8 cellular contexts compared by ENCODE assay signal in the genomic region with DNA sequence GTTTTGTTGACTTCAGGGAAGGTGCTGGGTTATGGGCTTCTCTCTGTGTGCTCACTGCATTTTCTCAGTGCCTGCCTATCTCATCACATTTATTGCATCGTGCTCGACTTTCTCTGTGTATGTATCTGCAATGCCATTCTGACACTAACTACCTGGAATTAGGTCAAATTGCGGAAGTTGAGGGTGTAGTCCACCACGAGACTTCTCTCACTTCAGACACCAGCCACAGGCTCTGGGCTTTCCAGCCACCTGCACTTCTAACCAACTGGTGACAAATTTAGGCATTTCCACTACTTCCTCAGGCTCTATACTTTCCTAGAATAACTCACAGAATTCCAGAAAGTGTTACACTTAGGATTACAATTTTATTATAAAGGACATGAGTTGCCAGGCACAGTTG.
DNase-seq lines count a peak whose midpoint lies in the region; ATAC-seq, FAIRE-seq and TF ChIP-seq lines count a peak whose summit lies in the region.

No MANE protein-coding gene starts in this region.

- no TSS peak for BruUV-seq in K562 (replicated peaks; lab: Mats Ljungman, UMichigan)

- no peak for TF ChIP-seq EP300 in K562 (IDR thresholded peaks at IDR 0.05; ENCODE audit: low read length)

- H3K27me3 ChIP-seq in K562 (ENCODE audit: control insufficient read depth in 2 of 2, insufficient read depth in 2 of 2, low read length in 2 of 2) = no peaks in the 10 kb centered on the region

- no peaks in the 10 kb centered on the region for H3K9me3 ChIP-seq in K562 (replicated peaks; ENCODE audit: control insufficient read depth, insufficient read depth, low read depth, low read length)

- ATAC-seq in GM21528 (IDR thresholded peaks at IDR 0.05; ENCODE audit: low FRiP score, unreplicated experiment) = peak; percentile 85
- peak; percentile 58 for ATAC-seq in HG03439 (IDR thresholded peaks at IDR 0.05; ENCODE audit: unreplicated experiment)
- no peak for ATAC-seq in K562
- no peak for ATAC-seq in left ventricle myocardium superior

- 20% methylated on average over 4 of the region's 4 CpGs for WGBS in K562 (ENCODE audit: insufficient coverage, low coverage, missing lambda C conversion rate)

- DNase-seq in GM18507 (ENCODE audit: extremely low spot score, insufficient read length, low read depth) = no peak
- DNase-seq in K562 (ENCODE audit: extremely low read depth in 1 of 4, low spot score in 3 of 4) = peak in 1 of 4 experiments; percentile 7
- DNase-seq in left ventricle myocardium superior = no peak
- DNase-seq in NCI-H2081 treated with DMSO at 0.1 percent for 48 hours (lab: John Stamatoyannopoulos, UW) = no peak
- no peak for DNase-seq in NCI-H1105 treated with DMSO at 0.1 percent for 48 hours (lab: John Stamatoyannopoulos, UW)
- no peak for DNase-seq in activated effector memory CD4-positive, alpha-beta T cell treated with Interleukin-2 at 50 U/mL for 16 hours

- no peak overlapping the region for H3K9ac ChIP-seq in K562 (ENCODE audit: insufficient read depth in 1 of 2, low read depth in 2 of 2, low read length in 2 of 2)

- H3K4me1 ChIP-seq in K562 (replicated peaks in 1 of 2; ENCODE audit: control insufficient read depth in 2 of 2, insufficient read depth in 2 of 2, low read length in 2 of 2) = no peaks in the 10 kb centered on the region

- no peaks in the 10 kb centered on the region for H3K9me1 ChIP-seq in K562 (ENCODE audit: control insufficient read depth, insufficient read depth, low read length)

- H3K79me2 ChIP-seq in K562 (ENCODE audit: control insufficient read depth, insufficient read depth, low read length) = no peaks in the 10 kb centered on the region

- H2AFZ ChIP-seq in K562 (ENCODE audit: low read depth, low read length) = peak overlapping the region; percentile 25; the same call in 1 of the 2 replicates

- no peak for TF ChIP-seq POLR2A in K562 (conservative IDR thresholded peaks at IDR 0.05)

- H4K20me1 ChIP-seq in K562 (replicated peaks; ENCODE audit: control insufficient read depth, insufficient read depth, low read length) = no peaks in the 10 kb centered on the region

- no peak overlapping the region for H3K4me3 ChIP-seq in K562

- POLR2A ChIA-PET in K562 (lab: Yijun Ruan, JAX) = no interaction called here

- TF ChIP-seq CTCF in K562 (IDR thresholded peaks at IDR 0.05 in 2 of 3, conservative IDR thresholded peaks at IDR 0.05 in 1 of 3; ENCODE audit: insufficient read depth in 2 of 3, low read depth in 1 of 3, low read length in 3 of 3) = no peak

- in situ Hi-C loops in K562 (cut with MboI) = no loop called here

- no peak for TF ChIP-seq RAD21 in K562 (CRISPR knock-in tag; conservative IDR thresholded peaks at IDR 0.05 in 1 of 2, IDR thresholded peaks at IDR 0.05 in 1 of 2)

- CTCF ChIA-PET in K562 (lab: Yijun Ruan, JAX; ENCODE audit: low intra/inter-chr PET ratio) = no interaction called here

- no peak overlapping the region for H3K4me2 ChIP-seq in K562 (ENCODE audit: insufficient read depth, low read length)

- FAIRE-seq in GM18507 (lab: Jason Lieb, UNC) = peak; percentile 95
- no peak for FAIRE-seq in K562 (lab: Jason Lieb, UNC)

- intact Hi-C loops in K562 (cut with micrococcal nuclease) = no loop called here
- intact Hi-C loops in left ventricle myocardium superior (cut with micrococcal nuclease) = no loop called here

- H3K27ac ChIP-seq in K562 (ENCODE audit: extremely low read depth, low read depth, low read length) = no peak overlapping the region

- H3K36me3 ChIP-seq in K562 (ENCODE audit: control insufficient read depth, insufficient read depth, low read length) = no peaks in the 10 kb centered on the region

TF ChIP-seq in K562, 482 proteins besides CTCF, POLR2A, EP300 and RAD21:
- TF ChIP-seq SMARCC2 (IDR thresholded peaks at IDR 0.05; ENCODE audit: low read depth) (no peak), SAFB2 (IDR thresholded peaks at IDR 0.05; ENCODE audit: borderline replicate concordance, low read depth, low read length, severe bottlenecking) (no peak), ZKSCAN8 (CRISPR knock-in tag; IDR thresholded peaks at IDR 0.05) (no peak), ZNF146 (CRISPR knock-in tag; IDR thresholded peaks at IDR 0.05; ENCODE audit: unreplicated experiment) (no peak), MAFK (IDR thresholded peaks at IDR 0.05; ENCODE audit: low read length) (no peak), ZNF696 (CRISPR knock-in tag; conservative IDR thresholded peaks at IDR 0.05) (no peak), ZNF589 (CRISPR knock-in tag; IDR thresholded peaks at IDR 0.05; ENCODE audit: low read depth) (no peak), SMAD4 (CRISPR knock-in tag; conservative IDR thresholded peaks at IDR 0.05) (no peak), CBX3 (IDR thresholded peaks at IDR 0.05; ENCODE audit: borderline replicate concordance in 1 of 2, low read length in 2 of 2) (no peak), PHF21A (IDR thresholded peaks at IDR 0.05; ENCODE audit: borderline replicate concordance, low read depth) (no peak), ZNF253 (CRISPR knock-in tag; conservative IDR thresholded peaks at IDR 0.05) (no peak), HEY1 (CRISPR knock-in tag; IDR thresholded peaks at IDR 0.05; ENCODE audit: borderline replicate concordance) (no peak), FOS (IDR thresholded peaks at IDR 0.05; ENCODE audit: extremely low read depth, insufficient read length) (no peak)
- TF ChIP-seq, protein P1, sequence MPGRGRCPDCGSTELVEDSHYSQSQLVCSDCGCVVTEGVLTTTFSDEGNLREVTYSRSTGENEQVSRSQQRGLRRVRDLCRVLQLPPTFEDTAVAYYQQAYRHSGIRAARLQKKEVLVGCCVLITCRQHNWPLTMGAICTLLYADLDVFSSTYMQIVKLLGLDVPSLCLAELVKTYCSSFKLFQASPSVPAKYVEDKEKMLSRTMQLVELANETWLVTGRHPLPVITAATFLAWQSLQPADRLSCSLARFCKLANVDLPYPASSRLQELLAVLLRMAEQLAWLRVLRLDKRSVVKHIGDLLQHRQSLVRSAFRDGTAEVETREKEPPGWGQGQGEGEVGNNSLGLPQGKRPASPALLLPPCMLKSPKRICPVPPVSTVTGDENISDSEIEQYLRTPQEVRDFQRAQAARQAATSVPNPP (IDR thresholded peaks at IDR 0.05; ENCODE audit: borderline replicate concordance, insufficient read depth, insufficient read length) = no peak
- TF ChIP-seq, protein P2, sequence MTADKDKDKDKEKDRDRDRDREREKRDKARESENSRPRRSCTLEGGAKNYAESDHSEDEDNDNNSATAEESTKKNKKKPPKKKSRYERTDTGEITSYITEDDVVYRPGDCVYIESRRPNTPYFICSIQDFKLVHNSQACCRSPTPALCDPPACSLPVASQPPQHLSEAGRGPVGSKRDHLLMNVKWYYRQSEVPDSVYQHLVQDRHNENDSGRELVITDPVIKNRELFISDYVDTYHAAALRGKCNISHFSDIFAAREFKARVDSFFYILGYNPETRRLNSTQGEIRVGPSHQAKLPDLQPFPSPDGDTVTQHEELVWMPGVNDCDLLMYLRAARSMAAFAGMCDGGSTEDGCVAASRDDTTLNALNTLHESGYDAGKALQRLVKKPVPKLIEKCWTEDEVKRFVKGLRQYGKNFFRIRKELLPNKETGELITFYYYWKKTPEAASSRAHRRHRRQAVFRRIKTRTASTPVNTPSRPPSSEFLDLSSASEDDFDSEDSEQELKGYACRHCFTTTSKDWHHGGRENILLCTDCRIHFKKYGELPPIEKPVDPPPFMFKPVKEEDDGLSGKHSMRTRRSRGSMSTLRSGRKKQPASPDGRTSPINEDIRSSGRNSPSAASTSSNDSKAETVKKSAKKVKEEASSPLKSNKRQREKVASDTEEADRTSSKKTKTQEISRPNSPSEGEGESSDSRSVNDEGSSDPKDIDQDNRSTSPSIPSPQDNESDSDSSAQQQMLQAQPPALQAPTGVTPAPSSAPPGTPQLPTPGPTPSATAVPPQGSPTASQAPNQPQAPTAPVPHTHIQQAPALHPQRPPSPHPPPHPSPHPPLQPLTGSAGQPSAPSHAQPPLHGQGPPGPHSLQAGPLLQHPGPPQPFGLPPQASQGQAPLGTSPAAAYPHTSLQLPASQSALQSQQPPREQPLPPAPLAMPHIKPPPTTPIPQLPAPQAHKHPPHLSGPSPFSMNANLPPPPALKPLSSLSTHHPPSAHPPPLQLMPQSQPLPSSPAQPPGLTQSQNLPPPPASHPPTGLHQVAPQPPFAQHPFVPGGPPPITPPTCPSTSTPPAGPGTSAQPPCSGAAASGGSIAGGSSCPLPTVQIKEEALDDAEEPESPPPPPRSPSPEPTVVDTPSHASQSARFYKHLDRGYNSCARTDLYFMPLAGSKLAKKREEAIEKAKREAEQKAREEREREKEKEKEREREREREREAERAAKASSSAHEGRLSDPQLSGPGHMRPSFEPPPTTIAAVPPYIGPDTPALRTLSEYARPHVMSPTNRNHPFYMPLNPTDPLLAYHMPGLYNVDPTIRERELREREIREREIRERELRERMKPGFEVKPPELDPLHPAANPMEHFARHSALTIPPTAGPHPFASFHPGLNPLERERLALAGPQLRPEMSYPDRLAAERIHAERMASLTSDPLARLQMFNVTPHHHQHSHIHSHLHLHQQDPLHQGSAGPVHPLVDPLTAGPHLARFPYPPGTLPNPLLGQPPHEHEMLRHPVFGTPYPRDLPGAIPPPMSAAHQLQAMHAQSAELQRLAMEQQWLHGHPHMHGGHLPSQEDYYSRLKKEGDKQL (CRISPR knock-in tag; IDR thresholded peaks at IDR 0.05; ENCODE audit: borderline replicate concordance) = no peak

Comparison
In these comparisons a context has a peak if more than half of its experiments do, and no peak if none do; other contexts are left out.
1. ATAC-seq: peak in GM21528 (single experiment) and HG03439 (single experiment); none in K562 (single experiment) and left ventricle myocardium superior (single experiment).